17 cellular contexts compared by ENCODE assay signal in the genomic region with DNA sequence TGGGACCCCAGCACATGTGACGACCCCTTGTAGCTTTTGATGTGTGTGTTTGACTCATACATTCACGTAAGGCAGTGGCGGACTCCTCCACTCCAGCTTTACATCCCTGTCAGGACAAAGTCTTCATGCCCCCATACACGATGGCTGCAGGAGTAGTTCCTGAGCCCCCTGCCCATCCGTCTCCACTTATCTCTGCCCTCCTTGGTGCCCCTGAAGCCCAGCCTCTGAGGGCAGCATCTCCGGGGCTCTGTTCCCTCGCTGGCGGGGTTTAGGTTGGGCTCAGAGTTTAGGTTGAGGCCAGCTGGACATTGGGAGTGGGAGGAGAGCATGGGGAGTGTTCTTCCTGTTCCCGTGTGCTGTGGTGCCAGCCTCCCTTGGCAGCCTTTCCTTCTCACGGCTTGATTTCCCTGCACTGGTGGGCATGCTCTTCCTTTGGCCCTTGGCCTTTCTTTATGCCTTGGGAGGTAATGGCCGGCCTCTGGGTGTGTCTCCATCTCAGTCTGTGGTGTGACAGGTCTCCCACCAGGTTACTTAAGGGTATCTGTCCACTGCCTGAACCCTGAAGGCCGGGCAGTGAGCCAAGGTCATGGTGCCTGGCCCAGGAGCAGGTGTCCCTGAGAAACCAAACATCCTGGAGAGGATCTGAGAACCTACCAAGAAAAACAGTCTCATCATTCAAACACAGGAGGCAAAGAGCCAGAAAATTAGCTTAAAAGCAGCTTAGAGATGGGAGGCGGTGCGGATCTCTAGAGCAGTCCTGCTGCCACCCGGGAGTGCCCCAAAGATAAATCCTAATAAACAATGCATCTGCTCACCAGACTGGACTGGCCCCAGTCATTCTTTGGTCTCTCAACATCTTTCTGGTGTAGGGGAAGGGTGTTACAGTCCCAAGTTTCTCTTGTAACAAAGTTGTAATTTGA.
DNase-seq lines count a peak whose midpoint lies in the region; ATAC-seq and TF ChIP-seq lines count a peak whose summit lies in the region.
"Had no signal": no experiment of that assay in that cellular context is flagged by ENCODE, and none has a peak within 500 bp of the region (broad histone marks: within the 10 kb centered on the region; RNA-seq: fewer than 3 reads in every experiment).

No MANE protein-coding gene starts in this region.

- 0 out of 2 replicates have a peak, but pooled peaks cover 7% of the 10 kb centered on the region for H4K20me1 ChIP-seq in Karpas-422 (ENCODE audit: insufficient read depth, low read depth, low read length)

- ATAC-seq in HG03159 (IDR thresholded peaks at IDR 0.05; ENCODE audit: unreplicated experiment) = no peak

- no peak for TF ChIP-seq EP300 in sigmoid colon (IDR thresholded peaks at IDR 0.05)

- H3K9ac ChIP-seq in endodermal cell (ENCODE audit: extremely low read depth, low read length, poor library complexity, severe bottlenecking) = no peak overlapping the region
- H3K9ac ChIP-seq in Karpas-422 (ENCODE audit: low read length) = no peak overlapping the region

- no peak overlapping the region for H2AFZ ChIP-seq in Karpas-422 (ENCODE audit: low read length)

- H3K4me2 ChIP-seq in Karpas-422 (ENCODE audit: low read depth, low read length, poor library complexity, severe bottlenecking) = no peak overlapping the region

- H3K27me3 Mint-ChIP-seq in endodermal cell (ENCODE audit: insufficient read depth) = no peaks in the 10 kb centered on the region

- no peaks in the 10 kb centered on the region for H3K79me2 ChIP-seq in Karpas-422 (ENCODE audit: low read length)

- no peaks in the 10 kb centered on the region for H3K36me3 Mint-ChIP-seq in endodermal cell (ENCODE audit: low read depth)

- H3K27me3 ChIP-seq in endodermal cell (ENCODE audit: control insufficient read depth, insufficient read depth, low read length, poor library complexity, severe bottlenecking) = no peaks in the 10 kb centered on the region
- no peaks in the 10 kb centered on the region for H3K27me3 ChIP-seq in sigmoid colon
- H3K27me3 ChIP-seq in testis = no peaks in the 10 kb centered on the region
- no peaks in the 10 kb centered on the region; the same call in 1 of the 2 replicates for H3K27me3 ChIP-seq in Karpas-422 (ENCODE audit: low read length)

- peaks cover 6% of the 10 kb centered on the region for H3K9me3 Mint-ChIP-seq in endodermal cell

- no peak overlapping the region for H3K4me3 ChIP-seq in LNCaP clone FGC (ENCODE audit: low read depth, low read length)
- H3K4me3 ChIP-seq in endodermal cell (ENCODE audit: low read length) = no peak overlapping the region
- H3K4me3 ChIP-seq in sigmoid colon = no peak overlapping the region
- H3K4me3 ChIP-seq in testis = no peak overlapping the region
- H3K4me3 ChIP-seq in Karpas-422 (ENCODE audit: low read length) = no peak overlapping the region

- no peaks in the 10 kb centered on the region for H3K4me1 ChIP-seq in endodermal cell (ENCODE audit: control insufficient read depth, insufficient read depth, low read length)
- no peaks in the 10 kb centered on the region for H3K4me1 ChIP-seq in sigmoid colon
- no peaks in the 10 kb centered on the region for H3K4me1 ChIP-seq in testis
- H3K4me1 ChIP-seq in Karpas-422 (ENCODE audit: low read length) = peaks cover 7% of the 10 kb centered on the region

- intact Hi-C loops in sigmoid colon (cut with DNase I) = no loop called here
- intact Hi-C loops in testis (cut with DNase I; ENCODE audit: low total_unique reads) = no loop called here

- no peak for TF ChIP-seq CTCF in LNCaP clone FGC (IDR thresholded peaks at IDR 0.05; ENCODE audit: control insufficient read depth, extremely low read depth, insufficient read depth)
- no peak for TF ChIP-seq CTCF in endodermal cell (conservative IDR thresholded peaks at IDR 0.05)
- TF ChIP-seq CTCF in sigmoid colon (IDR thresholded peaks at IDR 0.05) = no peak
- TF ChIP-seq CTCF in testis (IDR thresholded peaks at IDR 0.05) = no peak

- H3K4me3 Mint-ChIP-seq in endodermal cell = no peak overlapping the region

- WGBS in endodermal cell (ENCODE audit: insufficient coverage in 1 of 2, insufficient read length in 1 of 2), 2 experiments = 86 to 92% methylated on average over 5 to 15 of the region's 15 CpGs
- 76 to 81% methylated on average over 15 of the region's 15 CpGs for WGBS in sigmoid colon, 2 donors
- 58 to 61% methylated on average over 15 of the region's 15 CpGs for WGBS in testis, 2 donors

- H3K4me1 Mint-ChIP-seq in endodermal cell = no peaks in the 10 kb centered on the region

- H3K27ac ChIP-seq in endodermal cell (ENCODE audit: low read depth, low read length) = no peak overlapping the region
- no peak overlapping the region for H3K27ac ChIP-seq in sigmoid colon
- H3K27ac ChIP-seq in testis = no peak overlapping the region
- no peak overlapping the region for H3K27ac ChIP-seq in Karpas-422 (ENCODE audit: low read length)
- H3K27ac ChIP-seq: RWPE1 had no signal

- H3K27ac Mint-ChIP-seq in endodermal cell = no peak overlapping the region

- TF ChIP-seq POLR2A in sigmoid colon (IDR thresholded peaks at IDR 0.05) = no peak
- no peak for TF ChIP-seq POLR2A in testis (IDR thresholded peaks at IDR 0.05)

- H3K9me3 ChIP-seq in endodermal cell (ENCODE audit: control insufficient read depth, low read length) (no peaks in the 10 kb centered on the region), sigmoid colon (no peaks in the 10 kb centered on the region), testis (no peaks in the 10 kb centered on the region), Karpas-422 (ENCODE audit: low read length) (no peaks in the 10 kb centered on the region; the same call in 1 of the 2 replicates)

- H3K9me2 ChIP-seq in Karpas-422 (replicated peaks; ENCODE audit: insufficient read depth, low read length) = no peaks in the 10 kb centered on the region

- H3K36me3 ChIP-seq in endodermal cell (ENCODE audit: control insufficient read depth, insufficient read depth, low read length) = no peaks in the 10 kb centered on the region
- H3K36me3 ChIP-seq in sigmoid colon = no peaks in the 10 kb centered on the region
- no peaks in the 10 kb centered on the region for H3K36me3 ChIP-seq in testis (ENCODE audit: low read depth, missing control alignments)
- H3K36me3 ChIP-seq in Karpas-422 (ENCODE audit: insufficient read depth, low read length) = no peaks in the 10 kb centered on the region

- peak; percentile 61 for DNase-seq in NCI-H82 (lab: John Stamatoyannopoulos, UW)
- DNase-seq in NCI-H82 treated with DMSO at 0.1 percent for 48 hours (lab: John Stamatoyannopoulos, UW; ENCODE audit: unreplicated experiment) = no peak
- DNase-seq in LNCaP clone FGC (ENCODE audit: low read depth) = peak; percentile 80
- peak; percentile 17 for DNase-seq in endodermal cell
- DNase-seq in sigmoid colon = peak; percentile 33
- no peak for DNase-seq in testis
- DNase-seq in Karpas-422 = no peak
- DNase-seq: DMS53; H7; Kasumi-1; NCI-H187 treated with DMSO at 0.1 percent for 48 hours; NCI-H2171 treated with DMSO at 0.1 percent for 48 hours; NCI-H524; NK-92 treated with Interleukin-12 subunit alpha and Interleukin-12 subunit beta, amount 100 ng/mL, for 24 hours; OCI-M1 had no signal

Comparison
In these comparisons a context has a peak if more than half of its experiments do, and no peak if none do; other contexts are left out.
1. DNase-seq: peak in NCI-H82 (single experiment), LNCaP clone FGC (single experiment), endodermal cell (single experiment) and sigmoid colon (single experiment); none in NCI-H82 treated with DMSO at 0.1 percent for 48 hours (single experiment), testis (single experiment) and Karpas-422 (single experiment).